In genomic region chr13:94345374-94346195, GRCh38 we compare ENCODE assay signal across 8 cellular contexts.
DNase-seq lines count a peak whose midpoint lies in the region; ATAC-seq and TF ChIP-seq lines count a peak whose summit lies in the region.

No MANE protein-coding gene starts in this region.

- H3K27ac Mint-ChIP-seq in activated CD8-positive, alpha-beta T cell treated with anti-CD3 and anti-CD28 coated beads for 36 hours = no peak overlapping the region

- H3K4me1 ChIP-seq in lower lobe of right lung = no peaks in the 10 kb centered on the region
- H3K4me1 ChIP-seq in mucosa of descending colon (ENCODE audit: low read depth) = no peaks in the 10 kb centered on the region

- peak; percentile 54 for ATAC-seq in activated CD8-positive, alpha-beta T cell treated with anti-CD3 and anti-CD28 coated beads for 36 hours
- peak; percentile 39 to 59 for ATAC-seq in lower lobe of right lung
- ATAC-seq in HG02642 (IDR thresholded peaks at IDR 0.05; ENCODE audit: poor library complexity, unreplicated experiment) = no peak
- no peak for ATAC-seq in mucosa of descending colon

- H3K36me3 Mint-ChIP-seq in activated CD8-positive, alpha-beta T cell treated with anti-CD3 and anti-CD28 coated beads for 36 hours (ENCODE audit: low read depth) = no peaks in the 10 kb centered on the region

- no peaks in the 10 kb centered on the region for H3K27me3 ChIP-seq in lower lobe of right lung (ENCODE audit: low read depth)

- H3K4me3 ChIP-seq in lower lobe of right lung = no peak overlapping the region
- no peak overlapping the region for H3K4me3 ChIP-seq in mucosa of descending colon

- CTCF ChIA-PET in activated CD8-positive, alpha-beta T cell treated with anti-CD3 and anti-CD28 coated beads for 36 hours (lab: Charles Lee) = interaction anchor here (0.6 to 2.2 kb wide), 10 partner anchors 9 to 675 kb away, joined by 3 to 13 read pairs (median 3); no protein-coding TSS in a partner anchor

- H3K9me3 Mint-ChIP-seq in activated CD8-positive, alpha-beta T cell treated with anti-CD3 and anti-CD28 coated beads for 36 hours = no peaks in the 10 kb centered on the region

- intact Hi-C loops in activated CD8-positive, alpha-beta T cell treated with anti-CD3 and anti-CD28 coated beads for 36 hours (cut with micrococcal nuclease) = no loop called here
- intact Hi-C loops in lower lobe of right lung (cut with DNase I) (no loop called here), mucosa of descending colon (cut with DNase I, micrococcal nuclease) (no loop called here)

- peaks cover 2% of the 10 kb centered on the region for H3K27me3 Mint-ChIP-seq in activated CD8-positive, alpha-beta T cell treated with anti-CD3 and anti-CD28 coated beads for 36 hours

- peak; percentile 38 for DNase-seq in GM03348 (ENCODE audit: low spot score)
- no peak for DNase-seq in activated CD8-positive, alpha-beta T cell treated with anti-CD3 and anti-CD28 coated beads for 36 hours
- DNase-seq in lower lobe of right lung = no peak
- no peak for DNase-seq in NCI-H2227 treated with DMSO at 0.1 percent for 48 hours (lab: John Stamatoyannopoulos, UW)
- no peak for DNase-seq in activated naive CD4-positive, alpha-beta T cell treated with Interleukin-2 at 50 U/mL for 16 hours
- DNase-seq in mucosa of descending colon = no peak

- TF ChIP-seq CTCF in LNCAP (IDR thresholded peaks at IDR 0.05) = peak; percentile 35; the same call in 1 of the 2 replicates
- no peak for TF ChIP-seq CTCF in activated CD8-positive, alpha-beta T cell treated with anti-CD3 and anti-CD28 coated beads for 36 hours (IDR thresholded peaks at IDR 0.05)
- no peak for TF ChIP-seq CTCF in lower lobe of right lung (IDR thresholded peaks at IDR 0.05)
- no peak for TF ChIP-seq CTCF in mucosa of descending colon (IDR thresholded peaks at IDR 0.05)

- no peak overlapping the region for H3K27ac ChIP-seq in lower lobe of right lung

- H3K4me1 Mint-ChIP-seq in activated CD8-positive, alpha-beta T cell treated with anti-CD3 and anti-CD28 coated beads for 36 hours (ENCODE audit: low read depth) = peaks cover 16% of the 10 kb centered on the region

- POLR2A ChIA-PET in activated CD8-positive, alpha-beta T cell treated with anti-CD3 and anti-CD28 coated beads for 36 hours (lab: Charles Lee) = no interaction called here

- H3K4me3 Mint-ChIP-seq in activated CD8-positive, alpha-beta T cell treated with anti-CD3 and anti-CD28 coated beads for 36 hours = no peak overlapping the region

- H3K9me3 ChIP-seq in lower lobe of right lung (no peaks in the 10 kb centered on the region), mucosa of descending colon (no peaks in the 10 kb centered on the region)

- no peaks in the 10 kb centered on the region for H3K36me3 ChIP-seq in lower lobe of right lung
- H3K36me3 ChIP-seq in mucosa of descending colon (ENCODE audit: low read depth) = no peaks in the 10 kb centered on the region

Comparison
In these comparisons a context has a peak if more than half of its experiments do, and no peak if none do; other contexts are left out.
1. ATAC-seq: peak in activated CD8-positive, alpha-beta T cell treated with anti-CD3 and anti-CD28 coated beads for 36 hours (single experiment) and lower lobe of right lung (2 of 2); none in HG02642 (single experiment) and mucosa of descending colon (single experiment).